In the genomic region with DNA sequence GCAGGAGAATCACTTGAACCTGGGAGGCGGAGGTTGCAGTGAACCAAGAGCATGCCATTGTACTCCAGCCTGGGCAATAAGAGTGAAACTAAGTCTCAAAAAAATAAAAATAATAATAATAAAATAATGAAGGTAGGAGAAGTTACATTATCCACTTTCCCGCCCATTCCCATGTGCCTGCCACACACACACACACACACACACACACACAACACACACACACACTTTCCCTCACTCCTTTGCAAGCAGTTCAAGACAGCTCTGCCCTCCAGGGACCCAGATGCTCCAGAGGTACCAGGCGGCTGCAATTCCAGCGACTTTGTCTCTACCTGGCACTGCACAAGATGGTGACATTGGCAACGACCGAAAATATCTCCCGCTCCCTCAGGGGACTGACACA, we compare ENCODE assay signal across 25 cellular contexts.
A peak's percentile ranks its signal among the peaks of the same experiment; 100 is the strongest.
DNase-seq lines count a peak whose midpoint lies in the region; TF ChIP-seq lines count a peak whose summit lies in the region.
"Had no signal": no experiment of that assay in that cellular context is flagged by ENCODE, and none has a peak within 500 bp of the region (broad histone marks: within the 10 kb centered on the region; RNA-seq: fewer than 3 reads in every experiment).

No MANE protein-coding gene starts in this region.

- peaks cover 48% of the 10 kb centered on the region for H3K4me1 Mint-ChIP-seq in activated T-helper 2 cell treated with anti-CD3 and anti-CD28 coated beads, Interferon-gamma antibody, Interleukin-2, Interleukin-4, amounts not matched to agents 10 μg/mL and 5 μg/mL and 100 μg/mL, durations not matched to agents 14 hours and 24 hours and 36 hours (ENCODE audit: low read depth)

- peak overlapping the region; percentile 48 for H3K27ac Mint-ChIP-seq in activated T-helper 2 cell treated with anti-CD3 and anti-CD28 coated beads, Interferon-gamma antibody, Interleukin-2, Interleukin-4, amounts not matched to agents 10 μg/mL and 5 μg/mL and 100 μg/mL, durations not matched to agents 14 hours and 24 hours and 36 hours
- H3K27ac Mint-ChIP-seq: activated naive CD4-positive, alpha-beta T cell treated with anti-CD3 and anti-CD28 coated beads for 36 hours had no signal

- no peak overlapping the region for H3K4me3 Mint-ChIP-seq in activated T-helper 2 cell treated with anti-CD3 and anti-CD28 coated beads, Interferon-gamma antibody, Interleukin-2, Interleukin-4, amounts not matched to agents 10 μg/mL and 5 μg/mL and 100 μg/mL, durations not matched to agents 14 hours and 24 hours and 36 hours (ENCODE audit: low read depth)
- H3K4me3 Mint-ChIP-seq: activated naive CD4-positive, alpha-beta T cell treated with anti-CD3 and anti-CD28 coated beads for 36 hours; brain had no signal

- no peaks in the 10 kb centered on the region for H3K36me3 ChIP-seq in H7 (replicated peaks; ENCODE audit: control insufficient read depth, insufficient read depth, low read length)
- H3K36me3 ChIP-seq in HUES48 (ENCODE audit: control insufficient read depth, insufficient read depth, low read length) = 0 out of 2 replicates have a peak, but pooled peaks cover 3% of the 10 kb centered on the region
- no peaks in the 10 kb centered on the region for H3K36me3 ChIP-seq in iPS-18a (ENCODE audit: control insufficient read depth, low read depth, low read length)
- H3K36me3 ChIP-seq: BLaER1, heart left ventricle, ovary, upper lobe of right lung had no signal

- H3K4me3 ChIP-seq in H7 (ENCODE audit: insufficient read depth, low read depth, low read length) (peak overlapping the region; percentile 48; the same call in 1 of the 2 replicates), HUES48 (ENCODE audit: low read depth, low read length) (peak overlapping the region; percentile 65), iPS-18a (ENCODE audit: low read length) (peak overlapping the region; percentile 50), dorsolateral prefrontal cortex (no peak overlapping the region)
- H3K4me3 ChIP-seq: BLaER1, GM12878, heart left ventricle, ovary, upper lobe of right lung had no signal

- peaks cover 6% of the 10 kb centered on the region for H3K36me3 Mint-ChIP-seq in activated T-helper 2 cell treated with anti-CD3 and anti-CD28 coated beads, Interferon-gamma antibody, Interleukin-2, Interleukin-4, amounts not matched to agents 10 μg/mL and 5 μg/mL and 100 μg/mL, durations not matched to agents 14 hours and 24 hours and 36 hours (ENCODE audit: low read depth)
- H3K36me3 Mint-ChIP-seq: brain had no signal

- peaks cover 2% of the 10 kb centered on the region for H3K27me3 Mint-ChIP-seq in activated T-helper 2 cell treated with anti-CD3 and anti-CD28 coated beads, Interferon-gamma antibody, Interleukin-2, Interleukin-4, amounts not matched to agents 10 μg/mL and 5 μg/mL and 100 μg/mL, durations not matched to agents 14 hours and 24 hours and 36 hours (ENCODE audit: low read depth)

- intact Hi-C loops in activated T-helper 2 cell treated with anti-CD3 and anti-CD28 coated beads, Interferon-gamma antibody, Interleukin-2, Interleukin-4, amounts not matched to agents 10 μg/mL and 5 μg/mL and 100 μg/mL, durations not matched to agents 14 hours and 24 hours and 36 hours (cut with micrococcal nuclease) = no loop called here
- intact Hi-C loops in dorsolateral prefrontal cortex (cut with DNase I) = no loop called here

- H3K9me3 ChIP-seq in HUES48 (ENCODE audit: control insufficient read depth, insufficient read depth, low read length) (no peaks in the 10 kb centered on the region), iPS-18a (ENCODE audit: control insufficient read depth, low read depth, low read length) (no peaks in the 10 kb centered on the region)
- H3K9me3 ChIP-seq: BLaER1, heart left ventricle, ovary, upper lobe of right lung had no signal

- H3K9ac ChIP-seq in HUES48 (ENCODE audit: low read depth, low read length) (peak overlapping the region; percentile 45; the same call in 1 of the 2 replicates), iPS-18a (ENCODE audit: low read length) (no peak overlapping the region)
- H3K9ac ChIP-seq: BLaER1 had no signal

- TF ChIP-seq CTCF in dorsolateral prefrontal cortex (IDR thresholded peaks at IDR 0.05 in 54 of 56, conservative IDR thresholded peaks at IDR 0.05 in 2 of 56; ENCODE audit: low read depth in 1 of 56, partially characterized antibody in 56 of 56) = no peak

- DNase-seq in H7 = no peak
- DNase-seq in activated T-helper 2 cell treated with anti-CD3 and anti-CD28 coated beads, Interferon-gamma antibody, Interleukin-2, Interleukin-4, amounts not matched to agents 10 μg/mL and 5 μg/mL and 100 μg/mL, durations not matched to agents 14 hours and 24 hours and 36 hours (ENCODE audit: low spot score) = no peak
- no peak for DNase-seq in NCI-H1436 treated with DMSO at 0.1 percent for 48 hours (lab: John Stamatoyannopoulos, UW)
- DNase-seq in dorsolateral prefrontal cortex = no peak
- DNase-seq in stimulated activated naive CD4-positive, alpha-beta T cell (lab: John Stamatoyannopoulos, UW) = no peak
- DNase-seq: activated CD4-positive, alpha-beta T cell treated with anti-CD3 and anti-CD28 coated beads for 1 hour; activated naive CD4-positive, alpha-beta T cell treated with anti-CD3 and anti-CD28 coated beads for 36 hours; amniotic stem cell; DMS153; foreskin melanocyte; KG1; left colon; NCI-H1092 treated with DMSO at 0.1 percent for 48 hours; NCI-H2029 treated with DMSO at 0.1 percent for 48 hours; NCI-H345; NCI-H69; ovary; SHP77 had no signal

- H3K27me3 ChIP-seq in H7 (ENCODE audit: control insufficient read depth, insufficient read depth, low read length) (no peaks in the 10 kb centered on the region), HUES48 (ENCODE audit: control insufficient read depth, insufficient read depth, low read length) (no peaks in the 10 kb centered on the region), iPS-18a (ENCODE audit: control insufficient read depth, insufficient read depth, low read length) (no peaks in the 10 kb centered on the region), dorsolateral prefrontal cortex (peaks cover 0 to 6% (median 0%) of the 10 kb centered on the region in 45 donors)
- H3K27me3 ChIP-seq: BLaER1, heart left ventricle, ovary, upper lobe of right lung had no signal

- H3K27ac ChIP-seq in HUES48 (ENCODE audit: low read depth, low read length) (peak overlapping the region; percentile 80), iPS-18a (ENCODE audit: low read length) (no peak overlapping the region), dorsolateral prefrontal cortex (no peak overlapping the region)
- H3K27ac ChIP-seq: BLaER1, heart left ventricle, ovary, upper lobe of right lung had no signal

- H3K4me1 ChIP-seq in HUES48 (ENCODE audit: control insufficient read depth, insufficient read depth, low read length) (peaks cover 41% of the 10 kb centered on the region), iPS-18a (ENCODE audit: control insufficient read depth, low read depth, low read length) (peaks cover 25% of the 10 kb centered on the region)
- H3K4me1 ChIP-seq: upper lobe of right lung had no signal

- H3K9me3 Mint-ChIP-seq in activated T-helper 2 cell treated with anti-CD3 and anti-CD28 coated beads, Interferon-gamma antibody, Interleukin-2, Interleukin-4, amounts not matched to agents 10 μg/mL and 5 μg/mL and 100 μg/mL, durations not matched to agents 14 hours and 24 hours and 36 hours = no peaks in the 10 kb centered on the region
- H3K9me3 Mint-ChIP-seq: activated naive CD4-positive, alpha-beta T cell treated with anti-CD3 and anti-CD28 coated beads for 36 hours had no signal

Comparison
In these comparisons a context has a peak if more than half of its experiments do, and no peak if none do; other contexts are left out.
1. H3K4me3 ChIP-seq: peak in H7 (single experiment), HUES48 (single experiment) and iPS-18a (single experiment); none in dorsolateral prefrontal cortex (0 of 59).